In the genomic region with DNA sequence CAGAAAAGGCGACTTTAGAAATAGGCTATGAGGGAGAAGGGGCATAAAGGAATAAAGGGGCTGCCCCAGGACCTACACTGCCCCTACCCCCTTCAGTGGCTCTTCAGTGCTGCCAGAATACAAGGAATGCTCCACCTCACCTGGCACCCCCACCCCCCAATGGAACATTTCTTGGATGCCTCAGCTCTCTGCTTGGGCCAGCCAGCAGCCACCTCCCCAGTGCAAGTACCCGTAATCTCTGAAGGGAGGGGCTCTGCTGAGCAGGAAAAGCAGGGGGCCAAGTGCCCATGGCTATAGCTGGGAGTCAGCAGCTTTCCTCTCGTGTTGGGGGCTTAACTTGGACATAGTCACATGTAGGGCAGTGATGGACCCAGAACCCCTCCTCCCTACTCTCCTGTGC, we compare ENCODE assay signal across 1 cellular context.
TF ChIP-seq lines count a peak whose summit lies in the region.

No MANE protein-coding gene starts in this region.

TF ChIP-seq in GM23338, 12 proteins besides CTCF, POLR2A, EP300 and RAD21 (continued from another document):
- TF ChIP-seq REST (IDR thresholded peaks at IDR 0.05; ENCODE audit: unreplicated experiment) (no peak), JUNB (IDR thresholded peaks at IDR 0.05; ENCODE audit: unreplicated experiment) (no peak), POLR2AphosphoS5 (IDR thresholded peaks at IDR 0.05; ENCODE audit: low read depth) (no peak), ZNF462 (CRISPR knock-in tag; IDR thresholded peaks at IDR 0.05) (no peak), NANOG (IDR thresholded peaks at IDR 0.05; ENCODE audit: borderline replicate concordance) (no peak), STAT1 (IDR thresholded peaks at IDR 0.05; ENCODE audit: unreplicated experiment) (no peak), EZH2phosphoT487 (IDR thresholded peaks at IDR 0.05; ENCODE audit: unreplicated experiment) (no peak), EZH2 (IDR thresholded peaks at IDR 0.05; ENCODE audit: low read depth, unreplicated experiment) (no peak), ZNF114 (CRISPR knock-in tag; IDR thresholded peaks at IDR 0.05) (no peak)
